ENCODE assay signal across 28 cellular contexts in the genomic region with DNA sequence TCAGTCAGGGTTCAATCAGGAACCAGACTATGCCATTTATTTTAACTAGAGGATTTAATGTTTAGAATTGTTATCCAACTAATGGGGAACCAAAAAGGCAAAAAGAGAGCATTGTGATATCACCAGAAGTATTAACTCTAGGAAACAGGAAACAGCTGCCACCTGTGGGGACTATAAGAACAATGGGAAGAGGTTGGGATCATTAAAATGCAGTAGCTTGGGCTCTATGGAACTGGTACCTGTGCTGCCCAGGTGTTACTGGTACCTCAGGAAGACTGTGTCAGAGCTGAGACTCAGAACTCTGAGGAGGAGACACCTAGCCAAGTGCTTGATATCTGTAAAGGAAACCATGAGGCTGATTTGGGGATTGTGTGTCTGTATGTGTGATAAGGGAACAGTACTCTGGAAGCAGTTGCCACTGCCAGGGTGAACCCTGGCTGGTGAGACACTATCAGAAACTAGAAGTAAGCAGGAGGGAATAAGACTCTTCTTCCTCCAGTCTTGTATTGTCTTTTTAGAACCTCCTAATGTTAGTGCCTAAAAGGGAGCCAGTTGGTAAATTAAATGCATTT. TPM values are rescaled to one million over a fixed set of nuclear protein-coding genes. Genes with fewer than 3 reads are reported as not detected.
A peak's percentile ranks its signal among the peaks of the same experiment; 100 is the strongest.
DNase-seq lines count a peak whose midpoint lies in the region; ATAC-seq, FAIRE-seq and TF ChIP-seq lines count a peak whose summit lies in the region.
"Had no signal": no experiment of that assay in that cellular context is flagged by ENCODE, and none has a peak within 500 bp of the region (broad histone marks: within the 10 kb centered on the region; RNA-seq: fewer than 3 reads in every experiment).

No MANE protein-coding gene starts in this region.

- H4K20me1 ChIP-seq in PC-3 (ENCODE audit: low read length) = peaks cover 6% of the 10 kb centered on the region; the same call in 1 of the 2 replicates

- intact Hi-C loops in PC-3 (cut with micrococcal nuclease) = loop anchor here (5.0 kb wide), 1 partner anchor 44 kb away; no protein-coding TSS in a partner anchor

- H3F3A ChIP-seq in PC-3 (ENCODE audit: low read length, unreplicated experiment) = peaks cover 3% of the 10 kb centered on the region

- ATAC-seq in PC-3 = no peak
- ATAC-seq: gastroesophageal sphincter, left cardiac atrium, sciatic nerve had no signal

- H3K27ac ChIP-seq in PC-3 (ENCODE audit: low read length) (no peak overlapping the region), endodermal cell (ENCODE audit: low read depth, low read length) (no peak overlapping the region), mesendoderm (ENCODE audit: low read depth, low read length) (no peak overlapping the region)
- H3K27ac ChIP-seq: BLaER1 treated with 17β-estradiol and CSF1 and Interleukin-3, amounts not matched to agents 10 nM and 100 nM; gastroesophageal sphincter; neutrophil; Peyer's patch; thyroid gland had no signal

- TSS peak; percentile 11 for BruUV-seq in PC-3 (replicated peaks; lab: Mats Ljungman, UMichigan)

- H3K4me1 ChIP-seq in PC-3 (ENCODE audit: insufficient read depth, low read length) (peaks cover 26% of the 10 kb centered on the region), endodermal cell (ENCODE audit: control insufficient read depth, insufficient read depth, low read length) (peaks cover 5% of the 10 kb centered on the region), mesendoderm (ENCODE audit: control insufficient read depth, low read depth, low read length) (peaks cover 2% of the 10 kb centered on the region)
- H3K4me1 ChIP-seq: BLaER1 treated with 17β-estradiol and CSF1 and Interleukin-3, amounts not matched to agents 10 nM and 100 nM; gastroesophageal sphincter; Peyer's patch; thyroid gland had no signal

- no peak overlapping the region for H3K4me3 ChIP-seq in PC-3 (ENCODE audit: low read length)
- no peak overlapping the region for H3K4me3 ChIP-seq in endodermal cell (ENCODE audit: low read length)
- no peak overlapping the region for H3K4me3 ChIP-seq in mesendoderm (ENCODE audit: low read length)
- H3K4me3 ChIP-seq: BLaER1 treated with 17β-estradiol and CSF1 and Interleukin-3, amounts not matched to agents 10 nM and 100 nM; gastroesophageal sphincter; Peyer's patch; thyroid gland had no signal

- H3K9ac ChIP-seq in PC-3 (ENCODE audit: low read length) (no peak overlapping the region), endodermal cell (ENCODE audit: extremely low read depth, low read length, poor library complexity, severe bottlenecking) (no peak overlapping the region), mesendoderm (ENCODE audit: low read length) (no peak overlapping the region)
- H3K9ac ChIP-seq: BLaER1 treated with 17β-estradiol and CSF1 and Interleukin-3, amounts not matched to agents 10 nM and 100 nM had no signal

- no peaks in the 10 kb centered on the region for H3K79me1 ChIP-seq in mesendoderm (ENCODE audit: low read length)

- no peak overlapping the region for H3K18ac ChIP-seq in mesendoderm (ENCODE audit: low read length)

- no peak overlapping the region for H4K8ac ChIP-seq in mesendoderm (ENCODE audit: low read depth, low read length)

- H3K4ac ChIP-seq in mesendoderm (ENCODE audit: low read depth, low read length) = no peak overlapping the region

- DNase-seq in NCI-H748 (lab: John Stamatoyannopoulos, UW; ENCODE audit: unreplicated experiment) (peak; percentile 51), NCI-H748 treated with DMSO at 0.1 percent for 48 hours (lab: John Stamatoyannopoulos, UW) (no peak), PC-3 (no peak), endodermal cell (peak; percentile 48), mesendoderm (peak; percentile 25), middle frontal gyrus (ENCODE audit: extremely low spot score, low spot score) (no peak), AML-193 (lab: John Stamatoyannopoulos, UW) (no peak), HTR-8/SVneo (ENCODE audit: insufficient read length, low spot score) (no peak)
- DNase-seq: activated CD4-positive, alpha-beta T cell treated with anti-CD3 and anti-CD28 coated beads for 4 hours; activated CD8-positive, alpha-beta memory T cell treated with anti-CD3 and anti-CD28 coated beads for 24 hours; activated gamma-delta T cell treated with Interleukin-2 at 50 U/mL for 16 hours; activated T-cell treated with anti-CD3 and anti-CD28 coated beads, Interleukin-2, amount 50 U/mL, for 24 hours; effector memory CD4-positive, alpha-beta T cell; hypothalamus; left cardiac atrium; mesenchymal stem cell; NCI-H1436 treated with DMSO at 0.1 percent for 48 hours; Peyer's patch; stimulated activated naive CD4-positive, alpha-beta T cell treated with Interleukin-2 at 50 U/mL for 16 hours; thyroid gland had no signal

- no peak overlapping the region for H3K23ac ChIP-seq in mesendoderm (ENCODE audit: low read length)

- H3K9me3 ChIP-seq in PC-3 (ENCODE audit: low read length) (no peaks in the 10 kb centered on the region), endodermal cell (ENCODE audit: control insufficient read depth, low read length) (no peaks in the 10 kb centered on the region)
- H3K9me3 ChIP-seq: BLaER1 treated with 17β-estradiol and CSF1 and Interleukin-3, amounts not matched to agents 10 nM and 100 nM; gastroesophageal sphincter; neutrophil; Peyer's patch; thyroid gland had no signal

- H3K4me2 ChIP-seq in PC-3 (ENCODE audit: low read length) (peak overlapping the region; percentile 17; the same call in 1 of the 2 replicates), mesendoderm (ENCODE audit: low read length) (no peak overlapping the region)
- H3K4me2 ChIP-seq: BLaER1 treated with 17β-estradiol and CSF1 and Interleukin-3, amounts not matched to agents 10 nM and 100 nM had no signal

- H2BK5ac ChIP-seq in mesendoderm (ENCODE audit: low read length) = no peak overlapping the region

- H3K9me3 Mint-ChIP-seq in endodermal cell = no peaks in the 10 kb centered on the region
- H3K9me3 Mint-ChIP-seq: activated T-cell treated with anti-CD3 and anti-CD28 coated beads, Interleukin-2, amount 50 U/mL, for 24 hours; brain had no signal

- no peak overlapping the region for H2AK5ac ChIP-seq in mesendoderm (ENCODE audit: low read length)

- H3K79me2 ChIP-seq in PC-3 (ENCODE audit: low read length) (no peaks in the 10 kb centered on the region), mesendoderm (ENCODE audit: control insufficient read depth, insufficient read depth, low read length) (no peaks in the 10 kb centered on the region)

- no peak for FAIRE-seq in HTR-8/SVneo (lab: Jason Lieb, UNC)
- FAIRE-seq: D721Med, GM19239 had no signal

- H3K27ac Mint-ChIP-seq in endodermal cell = peak overlapping the region; percentile 79
- H3K27ac Mint-ChIP-seq: activated T-cell treated with anti-CD3 and anti-CD28 coated beads, Interleukin-2, amount 50 U/mL, for 24 hours; brain; progenitor cell of endocrine pancreas had no signal

- TF ChIP-seq CTCF in PC-3 (conservative IDR thresholded peaks at IDR 0.05; ENCODE audit: low read depth, low read length) = no peak
- no peak for TF ChIP-seq CTCF in endodermal cell (conservative IDR thresholded peaks at IDR 0.05)

- H4K5ac ChIP-seq in mesendoderm (ENCODE audit: low read length) = no peak overlapping the region

- POLR2A ChIA-PET in PC-3 (lab: Charles Lee; ENCODE audit: unreplicated experiment) = no interaction called here

- no peaks in the 10 kb centered on the region for H3K9me2 ChIP-seq in PC-3 (replicated peaks; ENCODE audit: low read length)

- H3K4me1 Mint-ChIP-seq in endodermal cell = peaks cover 9% of the 10 kb centered on the region

- no peak overlapping the region for H3K56ac ChIP-seq in mesendoderm (ENCODE audit: low read length)

- peaks cover 5% of the 10 kb centered on the region for H3K36me3 Mint-ChIP-seq in endodermal cell (ENCODE audit: low read depth)

- H2AFZ ChIP-seq in PC-3 (ENCODE audit: low read length) = no peak overlapping the region

- H3K27me3 ChIP-seq in PC-3 (ENCODE audit: low read length) (no peaks in the 10 kb centered on the region), endodermal cell (ENCODE audit: control insufficient read depth, insufficient read depth, low read length, poor library complexity, severe bottlenecking) (no peaks in the 10 kb centered on the region), mesendoderm (ENCODE audit: insufficient read depth, low read length, poor library complexity) (no peaks in the 10 kb centered on the region)
- H3K27me3 ChIP-seq: BLaER1 treated with 17β-estradiol and CSF1 and Interleukin-3, amounts not matched to agents 10 nM and 100 nM; gastroesophageal sphincter; neutrophil; Peyer's patch; thyroid gland had no signal

- H3K27me3 Mint-ChIP-seq in endodermal cell (ENCODE audit: insufficient read depth) = no peaks in the 10 kb centered on the region
- H3K27me3 Mint-ChIP-seq: activated T-cell treated with anti-CD3 and anti-CD28 coated beads, Interleukin-2, amount 50 U/mL, for 24 hours; brain; progenitor cell of endocrine pancreas had no signal

- H3K36me3 ChIP-seq in PC-3 (ENCODE audit: low read depth, low read length) (no peaks in the 10 kb centered on the region; the same call in 1 of the 2 replicates), endodermal cell (ENCODE audit: control insufficient read depth, insufficient read depth, low read length) (peaks cover 22% of the 10 kb centered on the region), mesendoderm (ENCODE audit: control insufficient read depth, insufficient read depth, low read length) (no peaks in the 10 kb centered on the region)
- H3K36me3 ChIP-seq: neutrophil had no signal

- H3K4me3 Mint-ChIP-seq in endodermal cell = no peak overlapping the region
- H3K4me3 Mint-ChIP-seq: activated T-cell treated with anti-CD3 and anti-CD28 coated beads, Interleukin-2, amount 50 U/mL, for 24 hours; brain had no signal

- CTCF ChIA-PET in PC-3 (lab: Charles Lee) = no interaction called here

- no peak overlapping the region for H2BK15ac ChIP-seq in mesendoderm (replicated peaks; ENCODE audit: low read depth)

- H2BK120ac ChIP-seq in mesendoderm (ENCODE audit: low read depth, low read length) = no peak overlapping the region

RNA-seq across cellular contexts. Expression of a gene that starts 49.4 kb away (rescaled TPM):
- 18.0 and 21.1 TPM in 2 replicates for total RNA-seq in PC-3 (2014; rRNA removed)
- 10 to 100 TPM; 33.3 to 40.9 TPM for total RNA-seq in endodermal cell
- 25.3 TPM for polyA plus RNA-seq in endodermal cell (2013, experiment 1 of 2)
- 20.8 TPM for polyA plus RNA-seq in endodermal cell (2013, experiment 2 of 2)
- polyA plus RNA-seq in mesendoderm (2013, experiment 1 of 2) = 11.7 TPM
- polyA plus RNA-seq in mesendoderm (2013, experiment 2 of 2) = 11.6 TPM

Comparison
In these comparisons a context has a peak if more than half of its experiments do, and no peak if none do; other contexts are left out.
1. DNase-seq: peak in NCI-H748 (single experiment), endodermal cell (single experiment) and mesendoderm (single experiment); none in NCI-H748 treated with DMSO at 0.1 percent for 48 hours (single experiment), PC-3 (single experiment), middle frontal gyrus (single experiment), AML-193 (0 of 2) and HTR-8/SVneo (single experiment).